In the genomic region with DNA sequence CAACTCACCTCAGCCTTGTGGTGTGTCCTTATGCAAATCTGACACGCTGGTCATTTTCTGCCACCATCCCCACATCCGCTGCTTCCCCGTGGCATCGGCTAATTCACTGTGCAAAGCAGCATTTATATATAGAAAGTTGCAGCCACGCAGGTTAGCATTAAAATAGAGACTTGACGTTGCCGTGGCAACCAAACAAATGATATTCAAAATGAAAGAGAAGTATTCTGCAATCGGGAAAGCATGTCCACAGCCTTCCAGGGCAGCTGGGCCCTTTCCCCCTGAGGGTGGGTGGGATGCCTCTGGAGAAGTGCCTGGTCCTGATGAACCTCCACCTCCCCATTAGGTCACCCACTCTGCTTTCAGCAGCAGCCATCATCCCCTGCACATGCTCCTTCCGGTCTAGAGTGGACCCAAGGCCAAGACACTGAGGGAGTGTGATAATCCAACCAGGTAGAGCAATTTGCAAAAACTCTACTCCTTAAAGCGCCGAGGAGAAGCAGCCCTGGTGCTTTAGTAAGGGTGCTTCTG, we compare ENCODE assay signal across 10 cellular contexts.
DNase-seq lines count a peak whose midpoint lies in the region; ATAC-seq and TF ChIP-seq lines count a peak whose summit lies in the region.
"Had no signal": no experiment of that assay in that cellular context is flagged by ENCODE, and none has a peak within 500 bp of the region (broad histone marks: within the 10 kb centered on the region; RNA-seq: fewer than 3 reads in every experiment).

No MANE protein-coding gene starts in this region.

- no peaks in the 10 kb centered on the region for H3K36me3 Mint-ChIP-seq in activated T-helper 1 cell treated with anti-CD3 and anti-CD28 coated beads, Interleukin-12 subunit alpha, Interleukin-12 subunit beta, Interleukin-2, Interleukin-4 antibody, amounts not matched to agents 30 ng/mL and 10 ng/mL and 1 ng/mL, durations not matched to agents 14 hours and 24 hours and 36 hours (ENCODE audit: low read depth)

- DNase-seq in GM12865 (ENCODE audit: low read depth) (peak; percentile 97), left ventricle myocardium superior (peak; percentile 67), substantia nigra (lab: John Stamatoyannopoulos, UW) (no peak), hippocampal formation (lab: John Stamatoyannopoulos, UW) (no peak), cortex of kidney (lab: John Stamatoyannopoulos, UW) (no peak)
- no peak for DNase-seq in activated T-helper 1 cell treated with anti-CD3 and anti-CD28 coated beads, Interleukin-12 subunit alpha, Interleukin-12 subunit beta, Interleukin-2, Interleukin-4 antibody, amounts not matched to agents 30 ng/mL and 10 ng/mL and 1 ng/mL, durations not matched to agents 14 hours and 24 hours and 36 hours (ENCODE audit: low spot score)
- DNase-seq: NCI-H2227 treated with DMSO at 0.1 percent for 48 hours had no signal

- TF ChIP-seq CTCF in GM12865 (IDR thresholded peaks at IDR 0.05; ENCODE audit: insufficient read depth, low read depth, low read length, missing control alignments): no peak

- H3K4me3 Mint-ChIP-seq in activated T-helper 1 cell treated with anti-CD3 and anti-CD28 coated beads, Interleukin-12 subunit alpha, Interleukin-12 subunit beta, Interleukin-2, Interleukin-4 antibody, amounts not matched to agents 30 ng/mL and 10 ng/mL and 1 ng/mL, durations not matched to agents 14 hours and 24 hours and 36 hours: no peak overlapping the region

- H3K27me3 Mint-ChIP-seq in activated T-helper 1 cell treated with anti-CD3 and anti-CD28 coated beads, Interleukin-12 subunit alpha, Interleukin-12 subunit beta, Interleukin-2, Interleukin-4 antibody, amounts not matched to agents 30 ng/mL and 10 ng/mL and 1 ng/mL, durations not matched to agents 14 hours and 24 hours and 36 hours (ENCODE audit: insufficient read depth): no peaks in the 10 kb centered on the region

- no peaks in the 10 kb centered on the region for H3K4me1 Mint-ChIP-seq in activated T-helper 1 cell treated with anti-CD3 and anti-CD28 coated beads, Interleukin-12 subunit alpha, Interleukin-12 subunit beta, Interleukin-2, Interleukin-4 antibody, amounts not matched to agents 30 ng/mL and 10 ng/mL and 1 ng/mL, durations not matched to agents 14 hours and 24 hours and 36 hours (ENCODE audit: low read depth)

- H3K9me3 Mint-ChIP-seq in activated T-helper 1 cell treated with anti-CD3 and anti-CD28 coated beads, Interleukin-12 subunit alpha, Interleukin-12 subunit beta, Interleukin-2, Interleukin-4 antibody, amounts not matched to agents 30 ng/mL and 10 ng/mL and 1 ng/mL, durations not matched to agents 14 hours and 24 hours and 36 hours: no peaks in the 10 kb centered on the region

- ATAC-seq in GM21515 (IDR thresholded peaks at IDR 0.05; ENCODE audit: unreplicated experiment): peak; percentile 76
- peak; percentile 67 for ATAC-seq in HG03520 (IDR thresholded peaks at IDR 0.05; ENCODE audit: unreplicated experiment)
- ATAC-seq in left ventricle myocardium superior: peak; percentile 75

- H3K4me3 ChIP-seq in GM12865 (ENCODE audit: low read depth, low read length): no peak overlapping the region
- H3K4me3 ChIP-seq: adrenal gland had no signal

- intact Hi-C loops in left ventricle myocardium superior (cut with micrococcal nuclease): loop anchor here (10.0 kb wide), 1 partner anchor 55 kb away; no protein-coding TSS in a partner anchor
- intact Hi-C loops in activated T-helper 1 cell treated with anti-CD3 and anti-CD28 coated beads, Interleukin-12 subunit alpha, Interleukin-12 subunit beta, Interleukin-2, Interleukin-4 antibody, amounts not matched to agents 30 ng/mL and 10 ng/mL and 1 ng/mL, durations not matched to agents 14 hours and 24 hours and 36 hours (cut with micrococcal nuclease): no loop called here

- no peak overlapping the region for H3K27ac ChIP-seq in substantia nigra (ENCODE audit: low read depth, low read length, poor library complexity, severe bottlenecking)
- H3K27ac ChIP-seq: adrenal gland had no signal

- H3K27ac Mint-ChIP-seq in activated T-helper 1 cell treated with anti-CD3 and anti-CD28 coated beads, Interleukin-12 subunit alpha, Interleukin-12 subunit beta, Interleukin-2, Interleukin-4 antibody, amounts not matched to agents 30 ng/mL and 10 ng/mL and 1 ng/mL, durations not matched to agents 14 hours and 24 hours and 36 hours: no peak overlapping the region

Comparison
In these comparisons a context has a peak if more than half of its experiments do, and no peak if none do; other contexts are left out.
1. DNase-seq: peak in GM12865 (single experiment) and left ventricle myocardium superior (single experiment); none in substantia nigra (0 of 49), hippocampal formation (0 of 2), activated T-helper 1 cell treated with anti-CD3 and anti-CD28 coated beads, Interleukin-12 subunit alpha, Interleukin-12 subunit beta, Interleukin-2, Interleukin-4 antibody, amounts not matched to agents 30 ng/mL and 10 ng/mL and 1 ng/mL, durations not matched to agents 14 hours and 24 hours and 36 hours (single experiment) and cortex of kidney (single experiment).
2. Peak in every context shown above with its lines, with median percentiles within 50 percentile points of each other: ATAC-seq.